ENCODE assay signal across 8 cellular contexts in genomic region chr10:43649149-43649523, GRCh38. TPM values are rescaled to one million over a fixed set of nuclear protein-coding genes. Genes with fewer than 3 reads are reported as not detected.
DNase-seq lines count a peak whose midpoint lies in the region; ATAC-seq and TF ChIP-seq lines count a peak whose summit lies in the region.

No MANE protein-coding gene starts in this region.

- ATAC-seq in GM19395 (IDR thresholded peaks at IDR 0.05; ENCODE audit: unreplicated experiment) (peak; percentile 14), mucosa of descending colon (peak; percentile 18), GM18873 (IDR thresholded peaks at IDR 0.05; ENCODE audit: low FRiP score, unreplicated experiment) (no peak)

- DNase-seq in Jurkat, Clone E6-1 (ENCODE audit: low read depth, low spot score), result no peak
- DNase-seq in choroid plexus epithelial cell (ENCODE audit: low read depth) (peak; percentile 45), mucosa of descending colon (no peak), cortex of kidney (lab: John Stamatoyannopoulos, UW) (no peak), NCI-H1105 treated with DMSO at 0.1 percent for 48 hours (lab: John Stamatoyannopoulos, UW) (no peak), NCI-H1417 (lab: John Stamatoyannopoulos, UW) (no peak)

- H3K36me3 ChIP-seq in mucosa of descending colon (ENCODE audit: low read depth), result peaks cover 9% of the 10 kb centered on the region

- H3K9me3 ChIP-seq in mucosa of descending colon, result peaks cover 31% of the 10 kb centered on the region

- H3K4me1 ChIP-seq in mucosa of descending colon (ENCODE audit: low read depth), result no peaks in the 10 kb centered on the region

- TF ChIP-seq CTCF in choroid plexus epithelial cell (conservative IDR thresholded peaks at IDR 0.05; ENCODE audit: low read depth, low read length) (no peak), mucosa of descending colon (IDR thresholded peaks at IDR 0.05) (no peak)

- peak overlapping the region; percentile 48 for H3K4me3 ChIP-seq in Jurkat, Clone E6-1 (ENCODE audit: low read length)
- H3K4me3 ChIP-seq in choroid plexus epithelial cell (ENCODE audit: low read depth, low read length) (peak overlapping the region; percentile 77), mucosa of descending colon (peak overlapping the region; percentile 83)

- intact Hi-C loops in mucosa of descending colon (cut with DNase I, micrococcal nuclease), result no loop called here

RNA-seq across cellular contexts. Expression of gene ZNF32, which starts 0.5 kb away (rescaled TPM):
- polyA plus RNA-seq in Jurkat, Clone E6-1 (2012; ENCODE audit: insufficient read depth, insufficient read length), result 87.1 TPM
- total RNA-seq in mucosa of descending colon, result 10 to 100 TPM; 10.6 to 46.5 (median 14.8) TPM

RNA-seq across cellular contexts. Expression of gene ZNF485, which starts 42.9 kb away (rescaled TPM):
- not detected for polyA plus RNA-seq in Jurkat, Clone E6-1 (2012; ENCODE audit: insufficient read depth, insufficient read length)
- 1 to 10 TPM; 2.4 to 5.8 (median 4.3) TPM for total RNA-seq in mucosa of descending colon
